In the genomic region with DNA sequence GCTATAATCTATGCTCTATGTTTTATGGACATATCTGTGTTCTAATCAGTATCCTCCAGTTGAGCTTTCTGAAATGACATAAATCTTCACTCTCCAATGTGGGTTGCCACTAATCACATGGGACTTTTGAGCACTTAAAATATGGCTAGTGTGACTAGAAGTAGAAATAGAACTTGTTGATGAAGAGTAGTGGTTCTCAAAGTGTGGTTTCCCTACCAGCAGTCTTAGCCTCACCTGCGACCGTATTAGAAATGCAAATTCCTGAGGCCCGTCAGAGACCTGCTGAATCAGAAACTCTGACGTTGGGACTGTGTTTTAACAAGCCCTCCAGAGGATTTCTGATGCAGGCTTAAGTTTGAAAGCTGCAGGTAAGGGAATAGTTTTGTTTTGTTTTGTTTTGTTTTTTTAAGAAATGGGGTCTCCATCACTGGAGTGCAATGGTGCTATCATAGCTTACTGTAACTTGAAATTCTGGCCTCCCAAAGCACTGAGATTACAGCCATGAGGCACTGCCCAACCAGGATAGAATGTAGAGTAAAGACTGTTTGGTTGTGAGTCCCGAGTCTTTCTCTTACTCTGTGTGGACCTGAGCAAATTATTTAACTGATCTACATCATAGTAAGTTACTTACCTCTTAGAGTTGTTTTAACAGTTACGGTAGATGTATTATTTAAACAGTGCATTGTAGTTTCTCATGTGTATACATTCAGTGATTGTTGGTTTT, we compare ENCODE assay signal across 14 cellular contexts. TPM values are rescaled to one million over a fixed set of nuclear protein-coding genes. Genes with fewer than 3 reads are reported as not detected.
A peak's percentile ranks its signal among the peaks of the same experiment; 100 is the strongest.
DNase-seq lines count a peak whose midpoint lies in the region; ATAC-seq and TF ChIP-seq lines count a peak whose summit lies in the region.
"Had no signal": no experiment of that assay in that cellular context is flagged by ENCODE, and none has a peak within 500 bp of the region (broad histone marks: within the 10 kb centered on the region; RNA-seq: fewer than 3 reads in every experiment).

No MANE protein-coding gene starts in this region.

- no peak for TF ChIP-seq CTCF in OCI-LY1 (IDR thresholded peaks at IDR 0.05; ENCODE audit: low read length)
- no peak for TF ChIP-seq CTCF in endothelial cell (IDR thresholded peaks at IDR 0.05; ENCODE audit: unreplicated experiment)

- no peak overlapping the region for H3K4me3 Mint-ChIP-seq in endothelial cell (ENCODE audit: unreplicated experiment)
- H3K4me3 Mint-ChIP-seq: CD4-positive, CD25-positive, alpha-beta regulatory T cell had no signal

- H3K27me3 Mint-ChIP-seq in endothelial cell (ENCODE audit: unreplicated experiment) = no peaks in the 10 kb centered on the region
- H3K27me3 Mint-ChIP-seq: CD4-positive, CD25-positive, alpha-beta regulatory T cell had no signal

- H3K9me2 ChIP-seq in OCI-LY1 (ENCODE audit: low read depth, low read length) = no peaks in the 10 kb centered on the region

- H3K27ac ChIP-seq in OCI-LY1 (ENCODE audit: low read depth, low read length, poor library complexity, severe bottlenecking) = peak overlapping the region; percentile 7
- H3K27ac ChIP-seq: pancreas, suprapubic skin had no signal

- H3K9me3 ChIP-seq in OCI-LY1 (ENCODE audit: low read length) = peaks cover 3% of the 10 kb centered on the region; the same call in 1 of the 2 replicates
- H3K9me3 ChIP-seq: pancreas, suprapubic skin had no signal

- in situ Hi-C loops in G401 (cut with HindIII; ENCODE audit: low sequenced_read_pairs) = no loop called here

- H4K20me1 ChIP-seq in OCI-LY1 (ENCODE audit: insufficient read depth, low read length) = no peaks in the 10 kb centered on the region

- H3K9ac ChIP-seq in OCI-LY1 (ENCODE audit: low read length) = no peak overlapping the region

- no peaks in the 10 kb centered on the region for H3F3A ChIP-seq in OCI-LY1 (ENCODE audit: insufficient read depth, low read length)

- DNase-seq in G401 (ENCODE audit: low spot score) (no peak), NCI-H774 (lab: John Stamatoyannopoulos, UW) (no peak), endothelial cell (ENCODE audit: low spot score) (no peak), NCI-H510A (lab: John Stamatoyannopoulos, UW) (no peak)
- DNase-seq: activated effector memory CD4-positive, alpha-beta T cell treated with Interleukin-2 at 50 U/mL for 16 hours; CD4-positive, CD25-positive, alpha-beta regulatory T cell; pancreas had no signal

- H3K9me3 Mint-ChIP-seq in endothelial cell (ENCODE audit: unreplicated experiment) = no peaks in the 10 kb centered on the region
- H3K9me3 Mint-ChIP-seq: CD4-positive, CD25-positive, alpha-beta regulatory T cell had no signal

- no peak overlapping the region for H3K27ac Mint-ChIP-seq in endothelial cell (ENCODE audit: unreplicated experiment)

- peak; percentile 98 for ATAC-seq in GM18520 (IDR thresholded peaks at IDR 0.05; ENCODE audit: unreplicated experiment)
- peak; percentile 97 for ATAC-seq in GM21515 (IDR thresholded peaks at IDR 0.05; ENCODE audit: unreplicated experiment)
- peak; percentile 97 for ATAC-seq in HG03045 (IDR thresholded peaks at IDR 0.05; ENCODE audit: unreplicated experiment)
- ATAC-seq: activated CD4-positive, CD25-positive, alpha-beta regulatory T cell treated with anti-CD3 and anti-CD28 coated beads, Interleukin-2, amount 50 U/mL, for 24 hours; left lobe of liver; pancreas had no signal

- no peaks in the 10 kb centered on the region for H3K27me3 ChIP-seq in OCI-LY1 (ENCODE audit: insufficient read depth, low read length)
- H3K27me3 ChIP-seq: suprapubic skin had no signal

- H3K4me2 ChIP-seq in OCI-LY1 (ENCODE audit: low read length) = no peak overlapping the region; the same call in 1 of the 2 replicates

- peaks cover 37% of the 10 kb centered on the region for H3K36me3 Mint-ChIP-seq in endothelial cell (ENCODE audit: low read depth, unreplicated experiment)

- H3K4me1 ChIP-seq in OCI-LY1 (ENCODE audit: insufficient read depth, low read length, severe bottlenecking) = peaks cover 11% of the 10 kb centered on the region
- H3K4me1 ChIP-seq: pancreas, suprapubic skin had no signal

- no peaks in the 10 kb centered on the region for H3K4me1 Mint-ChIP-seq in endothelial cell (ENCODE audit: unreplicated experiment)

- no peaks in the 10 kb centered on the region for H3K79me2 ChIP-seq in OCI-LY1 (ENCODE audit: insufficient read depth, low read length)

- H3K4me3 ChIP-seq in OCI-LY1 (ENCODE audit: low read depth, low read length, poor library complexity, severe bottlenecking) = no peak overlapping the region
- H3K4me3 ChIP-seq: pancreas, suprapubic skin had no signal

- no peak overlapping the region for H2AFZ ChIP-seq in OCI-LY1 (ENCODE audit: low read length)

- H3K36me3 ChIP-seq in OCI-LY1 (ENCODE audit: insufficient read depth, low read length) = peaks cover 83% of the 10 kb centered on the region

RNA-seq across cellular contexts. Expression of gene GLRX2, which starts 21.7 kb away (rescaled TPM):
- 16.9 and 19.5 TPM in 2 replicates for total RNA-seq in G401 (2014; rRNA removed; shearing (Covaris generic))
- total RNA-seq in endothelial cell (ENCODE audit: unreplicated experiment) = 11.0 TPM

RNA-seq across cellular contexts. Expression of gene RO60, which starts 24.1 kb away (rescaled TPM):
- total RNA-seq in G401 (2014; rRNA removed; shearing (Covaris generic)) = 89.6 and 177 TPM in 2 replicates
- 144 TPM for total RNA-seq in endothelial cell (ENCODE audit: unreplicated experiment)

RNA-seq across cellular contexts. Expression of gene UCHL5, which starts 24.4 kb away (rescaled TPM):
- total RNA-seq in G401 (2014; rRNA removed; shearing (Covaris generic)) = 46.2 and 53.3 TPM in 2 replicates
- 24.9 TPM for total RNA-seq in endothelial cell (ENCODE audit: unreplicated experiment)

RNA-seq across cellular contexts. Expression of gene CDC73, which starts 38.3 kb away (rescaled TPM):
- total RNA-seq in G401 (2014; rRNA removed; shearing (Covaris generic)) = 15.2 and 16.9 TPM in 2 replicates
- total RNA-seq in endothelial cell (ENCODE audit: unreplicated experiment) = 45.2 TPM
